In the genomic region with DNA sequence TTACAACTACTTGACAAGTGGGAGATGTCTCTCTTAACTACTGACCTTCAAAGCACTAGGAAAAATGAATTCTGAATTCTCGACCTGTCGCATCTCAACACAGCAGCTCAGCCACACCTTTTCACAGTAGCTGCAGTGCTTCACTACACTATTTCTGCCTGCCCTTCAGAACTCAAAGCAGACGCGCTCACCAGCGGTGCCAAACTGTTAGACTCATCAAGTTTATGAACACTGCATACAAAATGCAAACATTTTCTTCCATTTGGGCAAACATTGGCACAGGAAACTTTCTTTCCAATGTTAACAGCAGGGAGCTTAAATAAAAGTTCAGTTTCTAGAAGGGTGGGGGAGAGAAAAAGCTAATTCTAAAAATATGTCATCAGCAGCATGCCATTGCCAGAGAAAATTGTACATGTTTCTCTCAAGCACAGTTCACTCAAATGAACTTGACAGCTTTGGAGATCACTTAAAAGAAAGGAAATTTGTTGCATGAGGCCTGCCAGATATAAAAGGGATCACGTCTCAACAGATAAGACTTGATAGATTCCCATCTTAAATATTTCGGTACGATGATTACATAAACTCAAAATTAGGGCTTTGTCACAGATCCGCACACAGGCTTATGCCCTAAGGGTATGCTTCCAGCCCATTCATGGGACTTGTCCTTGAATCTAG, we compare ENCODE assay signal across 1 cellular context.
TF ChIP-seq lines count a peak whose summit lies in the region.

No MANE protein-coding gene starts in this region.

TF ChIP-seq in HEK293T, 16 proteins besides CTCF, POLR2A, EP300 and RAD21 (continued from another document):
- TF ChIP-seq SP1 (IDR thresholded peaks at IDR 0.05) (no peak), CTBP1 (IDR thresholded peaks at IDR 0.05; ENCODE audit: borderline replicate concordance) (no peak), TARDBP (IDR thresholded peaks at IDR 0.05) (no peak), NFRKB (IDR thresholded peaks at IDR 0.05) (no peak), FOXM1 (IDR thresholded peaks at IDR 0.05; ENCODE audit: borderline replicate concordance) (no peak)
TF ChIP-seq in HEK293T: peak in this region for 0.
